Comparison of ENCODE assay signal across 35 cellular contexts in genomic region chr20:12291386-12291785, GRCh38.
"Had no signal": no experiment of that assay in that cellular context is flagged by ENCODE, and none has a peak within 500 bp of the region (broad histone marks: within the 10 kb centered on the region; RNA-seq: fewer than 3 reads in every experiment).

No MANE protein-coding gene starts in this region.

- H3K36me3 ChIP-seq: MG63 had no signal

- H3K9me3 ChIP-seq: MG63 had no signal

- H3K27me3 ChIP-seq: MG63 had no signal

- DNase-seq: Kasumi-1, MG63, MM.1S, MV-4-11, NCI-H1048, NCI-H1092, NCI-H1092 treated with DMSO at 0.1 percent for 48 hours, NCI-H1105, NCI-H1105 treated with DMSO at 0.1 percent for 48 hours, NCI-H1417, NCI-H1417 treated with DMSO at 0.1 percent for 48 hours, NCI-H1436, NCI-H1436 treated with DMSO at 0.1 percent for 48 hours, NCI-H146, NCI-H1694, NCI-H1694 treated with DMSO at 0.1 percent for 48 hours, NCI-H187, NCI-H187 treated with DMSO at 0.1 percent for 48 hours, NCI-H1930, NCI-H2029, NCI-H2029 treated with DMSO at 0.1 percent for 48 hours, NCI-H2081 treated with DMSO at 0.1 percent for 48 hours, NCI-H2107, NCI-H2171, NCI-H2171 treated with DMSO at 0.1 percent for 48 hours, NCI-H2227 treated with DMSO at 0.1 percent for 48 hours, NCI-H226, NCI-H345, NCI-H446, NCI-H446 treated with DMSO at 0.1 percent for 48 hours, NCI-H510A, NCI-H510A treated with DMSO at 0.1 percent for 48 hours, NCI-H524, NCI-H524 treated with DMSO at 0.1 percent for 48 hours, NCI-H526 had no signal

- H3K4me3 ChIP-seq: MG63 had no signal
